In the genomic region with DNA sequence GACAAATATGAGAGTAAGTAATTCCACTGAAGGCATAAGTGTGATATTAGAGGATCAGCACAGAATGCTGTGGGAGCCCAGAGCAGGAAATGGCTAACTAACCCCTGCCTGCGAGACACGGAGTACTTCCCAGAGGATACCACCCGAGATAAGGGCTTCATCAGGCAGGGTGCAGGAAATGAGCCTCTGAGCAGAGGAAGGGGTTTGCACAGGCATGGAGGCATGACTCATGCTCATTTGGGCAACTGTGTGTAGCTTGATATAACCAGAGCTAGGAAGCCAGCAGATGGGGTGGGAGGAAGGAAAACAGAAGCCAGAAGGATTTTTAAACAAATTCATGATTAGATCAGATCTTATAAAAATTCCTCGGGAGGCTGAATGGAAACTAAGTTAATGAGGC, we compare ENCODE assay signal across 1 cellular context.
TF ChIP-seq lines count a peak whose summit lies in the region.

No MANE protein-coding gene starts in this region.

TF ChIP-seq in K562, 482 proteins besides CTCF, POLR2A, EP300 and RAD21 (continued from another document):
- TF ChIP-seq, protein P1, sequence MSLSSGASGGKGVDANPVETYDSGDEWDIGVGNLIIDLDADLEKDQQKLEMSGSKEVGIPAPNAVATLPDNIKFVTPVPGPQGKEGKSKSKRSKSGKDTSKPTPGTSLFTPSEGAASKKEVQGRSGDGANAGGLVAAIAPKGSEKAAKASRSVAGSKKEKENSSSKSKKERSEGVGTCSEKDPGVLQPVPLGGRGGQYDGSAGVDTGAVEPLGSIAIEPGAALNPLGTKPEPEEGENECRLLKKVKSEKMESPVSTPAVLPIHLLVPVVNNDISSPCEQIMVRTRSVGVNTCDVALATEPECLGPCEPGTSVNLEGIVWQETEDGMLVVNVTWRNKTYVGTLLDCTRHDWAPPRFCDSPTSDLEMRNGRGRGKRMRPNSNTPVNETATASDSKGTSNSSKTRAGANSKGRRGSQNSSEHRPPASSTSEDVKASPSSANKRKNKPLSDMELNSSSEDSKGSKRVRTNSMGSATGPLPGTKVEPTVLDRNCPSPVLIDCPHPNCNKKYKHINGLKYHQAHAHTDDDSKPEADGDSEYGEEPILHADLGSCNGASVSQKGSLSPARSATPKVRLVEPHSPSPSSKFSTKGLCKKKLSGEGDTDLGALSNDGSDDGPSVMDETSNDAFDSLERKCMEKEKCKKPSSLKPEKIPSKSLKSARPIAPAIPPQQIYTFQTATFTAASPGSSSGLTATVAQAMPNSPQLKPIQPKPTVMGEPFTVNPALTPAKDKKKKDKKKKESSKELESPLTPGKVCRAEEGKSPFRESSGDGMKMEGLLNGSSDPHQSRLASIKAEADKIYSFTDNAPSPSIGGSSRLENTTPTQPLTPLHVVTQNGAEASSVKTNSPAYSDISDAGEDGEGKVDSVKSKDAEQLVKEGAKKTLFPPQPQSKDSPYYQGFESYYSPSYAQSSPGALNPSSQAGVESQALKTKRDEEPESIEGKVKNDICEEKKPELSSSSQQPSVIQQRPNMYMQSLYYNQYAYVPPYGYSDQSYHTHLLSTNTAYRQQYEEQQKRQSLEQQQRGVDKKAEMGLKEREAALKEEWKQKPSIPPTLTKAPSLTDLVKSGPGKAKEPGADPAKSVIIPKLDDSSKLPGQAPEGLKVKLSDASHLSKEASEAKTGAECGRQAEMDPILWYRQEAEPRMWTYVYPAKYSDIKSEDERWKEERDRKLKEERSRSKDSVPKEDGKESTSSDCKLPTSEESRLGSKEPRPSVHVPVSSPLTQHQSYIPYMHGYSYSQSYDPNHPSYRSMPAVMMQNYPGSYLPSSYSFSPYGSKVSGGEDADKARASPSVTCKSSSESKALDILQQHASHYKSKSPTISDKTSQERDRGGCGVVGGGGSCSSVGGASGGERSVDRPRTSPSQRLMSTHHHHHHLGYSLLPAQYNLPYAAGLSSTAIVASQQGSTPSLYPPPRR (CRISPR knock-in tag; IDR thresholded peaks at IDR 0.05; ENCODE audit: borderline replicate concordance), result no peak
- TF ChIP-seq, protein P2, sequence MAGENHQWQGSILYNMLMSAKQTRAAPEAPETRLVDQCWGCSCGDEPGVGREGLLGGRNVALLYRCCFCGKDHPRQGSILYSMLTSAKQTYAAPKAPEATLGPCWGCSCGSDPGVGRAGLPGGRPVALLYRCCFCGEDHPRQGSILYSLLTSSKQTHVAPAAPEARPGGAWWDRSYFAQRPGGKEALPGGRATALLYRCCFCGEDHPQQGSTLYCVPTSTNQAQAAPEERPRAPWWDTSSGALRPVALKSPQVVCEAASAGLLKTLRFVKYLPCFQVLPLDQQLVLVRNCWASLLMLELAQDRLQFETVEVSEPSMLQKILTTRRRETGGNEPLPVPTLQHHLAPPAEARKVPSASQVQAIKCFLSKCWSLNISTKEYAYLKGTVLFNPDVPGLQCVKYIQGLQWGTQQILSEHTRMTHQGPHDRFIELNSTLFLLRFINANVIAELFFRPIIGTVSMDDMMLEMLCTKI (IDR thresholded peaks at IDR 0.05; ENCODE audit: partially characterized antibody), result no peak
- TF ChIP-seq CSDE1 (IDR thresholded peaks at IDR 0.05) (no peak), NCOR1 (IDR thresholded peaks at IDR 0.05) (no peak), CREBBP (IDR thresholded peaks at IDR 0.05; ENCODE audit: low read depth, low read length) (no peak), KLF13 (tag; IDR thresholded peaks at IDR 0.05; ENCODE audit: borderline replicate concordance, low read depth) (no peak), HLTF (IDR thresholded peaks at IDR 0.05) (no peak), FIP1L1 (IDR thresholded peaks at IDR 0.05; ENCODE audit: low read depth, low read length, poor library complexity, severe bottlenecking) (no peak), ATF7 (IDR thresholded peaks at IDR 0.05) (no peak), ZNF197 (CRISPR knock-in tag; IDR thresholded peaks at IDR 0.05; ENCODE audit: low read depth) (no peak), BRF1 (IDR thresholded peaks at IDR 0.05; ENCODE audit: borderline replicate concordance, extremely low read depth, insufficient read length) (no peak), ZBED1 (IDR thresholded peaks at IDR 0.05) (no peak), SMC3 (conservative IDR thresholded peaks at IDR 0.05; ENCODE audit: insufficient read depth, low read depth, low read length) (no peak), KDM1A (IDR thresholded peaks at IDR 0.05) (no peak), CBFA2T2 (conservative IDR thresholded peaks at IDR 0.05) (peak; percentile 53), ETV1 (tag; conservative IDR thresholded peaks at IDR 0.05; ENCODE audit: low read depth) (peak; percentile 57), TAF1 (IDR thresholded peaks at IDR 0.05; ENCODE audit: control insufficient read depth, extremely low read depth, insufficient read depth, low read length, severe bottlenecking) (no peak), ETV6 (IDR thresholded peaks at IDR 0.05; ENCODE audit: borderline replicate concordance in 1 of 2, low read depth in 2 of 2, low read length in 1 of 2) (peak in 1 of 2 experiments; percentile 56; a peak in 1 of 4 replicates), ETV6 (CRISPR knock-in tag; IDR thresholded peaks at IDR 0.05; ENCODE audit: borderline replicate concordance) (no peak), COPS2 (conservative IDR thresholded peaks at IDR 0.05) (no peak), BHLHE40 (IDR thresholded peaks at IDR 0.05; ENCODE audit: low read length) (no peak), CREM (IDR thresholded peaks at IDR 0.05; ENCODE audit: low read depth) (no peak), ZNF507 (tag; conservative IDR thresholded peaks at IDR 0.05) (no peak), BACH1 (tag; IDR thresholded peaks at IDR 0.05) (no peak), FOS (IDR thresholded peaks at IDR 0.05; ENCODE audit: extremely low read depth, insufficient read length) (peak; percentile 20)
- TF ChIP-seq, protein P3, sequence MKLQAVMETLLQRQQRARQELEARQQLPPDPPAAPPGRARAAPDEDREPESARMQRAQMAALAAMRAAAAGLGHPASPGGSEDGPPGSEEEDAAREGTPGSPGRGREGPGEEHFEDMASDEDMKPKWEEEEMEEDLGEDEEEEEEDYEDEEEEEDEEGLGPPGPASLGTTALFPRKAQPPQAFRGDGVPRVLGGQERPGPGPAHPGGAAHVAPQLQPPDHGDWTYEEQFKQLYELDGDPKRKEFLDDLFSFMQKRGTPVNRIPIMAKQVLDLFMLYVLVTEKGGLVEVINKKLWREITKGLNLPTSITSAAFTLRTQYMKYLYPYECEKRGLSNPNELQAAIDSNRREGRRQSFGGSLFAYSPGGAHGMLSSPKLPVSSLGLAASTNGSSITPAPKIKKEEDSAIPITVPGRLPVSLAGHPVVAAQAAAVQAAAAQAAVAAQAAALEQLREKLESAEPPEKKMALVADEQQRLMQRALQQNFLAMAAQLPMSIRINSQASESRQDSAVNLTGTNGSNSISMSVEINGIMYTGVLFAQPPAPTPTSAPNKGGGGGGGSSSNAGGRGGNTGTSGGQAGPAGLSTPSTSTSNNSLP (IDR thresholded peaks at IDR 0.05; ENCODE audit: borderline replicate concordance, low read depth, low read length), result peak; percentile 36; the same call in 1 of the 2 replicates
- TF ChIP-seq, protein P4, sequence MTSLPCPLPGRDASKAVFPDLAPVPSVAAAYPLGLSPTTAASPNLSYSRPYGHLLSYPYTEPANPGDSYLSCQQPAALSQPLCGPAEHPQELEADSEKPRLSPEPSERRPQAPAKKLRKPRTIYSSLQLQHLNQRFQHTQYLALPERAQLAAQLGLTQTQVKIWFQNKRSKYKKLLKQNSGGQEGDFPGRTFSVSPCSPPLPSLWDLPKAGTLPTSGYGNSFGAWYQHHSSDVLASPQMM (CRISPR knock-in tag; IDR thresholded peaks at IDR 0.05), result no peak
- TF ChIP-seq, protein P5, sequence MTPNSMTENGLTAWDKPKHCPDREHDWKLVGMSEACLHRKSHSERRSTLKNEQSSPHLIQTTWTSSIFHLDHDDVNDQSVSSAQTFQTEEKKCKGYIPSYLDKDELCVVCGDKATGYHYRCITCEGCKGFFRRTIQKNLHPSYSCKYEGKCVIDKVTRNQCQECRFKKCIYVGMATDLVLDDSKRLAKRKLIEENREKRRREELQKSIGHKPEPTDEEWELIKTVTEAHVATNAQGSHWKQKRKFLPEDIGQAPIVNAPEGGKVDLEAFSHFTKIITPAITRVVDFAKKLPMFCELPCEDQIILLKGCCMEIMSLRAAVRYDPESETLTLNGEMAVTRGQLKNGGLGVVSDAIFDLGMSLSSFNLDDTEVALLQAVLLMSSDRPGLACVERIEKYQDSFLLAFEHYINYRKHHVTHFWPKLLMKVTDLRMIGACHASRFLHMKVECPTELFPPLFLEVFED (CRISPR knock-in tag; conservative IDR thresholded peaks at IDR 0.05), result no peak
- TF ChIP-seq, protein P6, sequence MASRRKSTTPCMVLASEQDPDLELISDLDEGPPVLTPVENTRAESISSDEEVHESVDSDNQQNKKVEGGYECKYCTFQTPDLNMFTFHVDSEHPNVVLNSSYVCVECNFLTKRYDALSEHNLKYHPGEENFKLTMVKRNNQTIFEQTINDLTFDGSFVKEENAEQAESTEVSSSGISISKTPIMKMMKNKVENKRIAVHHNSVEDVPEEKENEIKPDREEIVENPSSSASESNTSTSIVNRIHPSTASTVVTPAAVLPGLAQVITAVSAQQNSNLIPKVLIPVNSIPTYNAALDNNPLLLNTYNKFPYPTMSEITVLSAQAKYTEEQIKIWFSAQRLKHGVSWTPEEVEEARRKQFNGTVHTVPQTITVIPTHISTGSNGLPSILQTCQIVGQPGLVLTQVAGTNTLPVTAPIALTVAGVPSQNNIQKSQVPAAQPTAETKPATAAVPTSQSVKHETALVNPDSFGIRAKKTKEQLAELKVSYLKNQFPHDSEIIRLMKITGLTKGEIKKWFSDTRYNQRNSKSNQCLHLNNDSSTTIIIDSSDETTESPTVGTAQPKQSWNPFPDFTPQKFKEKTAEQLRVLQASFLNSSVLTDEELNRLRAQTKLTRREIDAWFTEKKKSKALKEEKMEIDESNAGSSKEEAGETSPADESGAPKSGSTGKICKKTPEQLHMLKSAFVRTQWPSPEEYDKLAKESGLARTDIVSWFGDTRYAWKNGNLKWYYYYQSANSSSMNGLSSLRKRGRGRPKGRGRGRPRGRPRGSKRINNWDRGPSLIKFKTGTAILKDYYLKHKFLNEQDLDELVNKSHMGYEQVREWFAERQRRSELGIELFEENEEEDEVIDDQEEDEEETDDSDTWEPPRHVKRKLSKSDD (conservative IDR thresholded peaks at IDR 0.05; ENCODE audit: low read length), result no peak
- TF ChIP-seq, protein P7, sequence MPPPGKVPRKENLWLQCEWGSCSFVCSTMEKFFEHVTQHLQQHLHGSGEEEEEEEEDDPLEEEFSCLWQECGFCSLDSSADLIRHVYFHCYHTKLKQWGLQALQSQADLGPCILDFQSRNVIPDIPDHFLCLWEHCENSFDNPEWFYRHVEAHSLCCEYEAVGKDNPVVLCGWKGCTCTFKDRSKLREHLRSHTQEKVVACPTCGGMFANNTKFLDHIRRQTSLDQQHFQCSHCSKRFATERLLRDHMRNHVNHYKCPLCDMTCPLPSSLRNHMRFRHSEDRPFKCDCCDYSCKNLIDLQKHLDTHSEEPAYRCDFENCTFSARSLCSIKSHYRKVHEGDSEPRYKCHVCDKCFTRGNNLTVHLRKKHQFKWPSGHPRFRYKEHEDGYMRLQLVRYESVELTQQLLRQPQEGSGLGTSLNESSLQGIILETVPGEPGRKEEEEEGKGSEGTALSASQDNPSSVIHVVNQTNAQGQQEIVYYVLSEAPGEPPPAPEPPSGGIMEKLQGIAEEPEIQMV (tag; conservative IDR thresholded peaks at IDR 0.05; ENCODE audit: low read depth), result no peak
- TF ChIP-seq, protein P8, sequence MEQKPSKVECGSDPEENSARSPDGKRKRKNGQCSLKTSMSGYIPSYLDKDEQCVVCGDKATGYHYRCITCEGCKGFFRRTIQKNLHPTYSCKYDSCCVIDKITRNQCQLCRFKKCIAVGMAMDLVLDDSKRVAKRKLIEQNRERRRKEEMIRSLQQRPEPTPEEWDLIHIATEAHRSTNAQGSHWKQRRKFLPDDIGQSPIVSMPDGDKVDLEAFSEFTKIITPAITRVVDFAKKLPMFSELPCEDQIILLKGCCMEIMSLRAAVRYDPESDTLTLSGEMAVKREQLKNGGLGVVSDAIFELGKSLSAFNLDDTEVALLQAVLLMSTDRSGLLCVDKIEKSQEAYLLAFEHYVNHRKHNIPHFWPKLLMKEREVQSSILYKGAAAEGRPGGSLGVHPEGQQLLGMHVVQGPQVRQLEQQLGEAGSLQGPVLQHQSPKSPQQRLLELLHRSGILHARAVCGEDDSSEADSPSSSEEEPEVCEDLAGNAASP (IDR thresholded peaks at IDR 0.05), result no peak
- TF ChIP-seq, protein P9, sequence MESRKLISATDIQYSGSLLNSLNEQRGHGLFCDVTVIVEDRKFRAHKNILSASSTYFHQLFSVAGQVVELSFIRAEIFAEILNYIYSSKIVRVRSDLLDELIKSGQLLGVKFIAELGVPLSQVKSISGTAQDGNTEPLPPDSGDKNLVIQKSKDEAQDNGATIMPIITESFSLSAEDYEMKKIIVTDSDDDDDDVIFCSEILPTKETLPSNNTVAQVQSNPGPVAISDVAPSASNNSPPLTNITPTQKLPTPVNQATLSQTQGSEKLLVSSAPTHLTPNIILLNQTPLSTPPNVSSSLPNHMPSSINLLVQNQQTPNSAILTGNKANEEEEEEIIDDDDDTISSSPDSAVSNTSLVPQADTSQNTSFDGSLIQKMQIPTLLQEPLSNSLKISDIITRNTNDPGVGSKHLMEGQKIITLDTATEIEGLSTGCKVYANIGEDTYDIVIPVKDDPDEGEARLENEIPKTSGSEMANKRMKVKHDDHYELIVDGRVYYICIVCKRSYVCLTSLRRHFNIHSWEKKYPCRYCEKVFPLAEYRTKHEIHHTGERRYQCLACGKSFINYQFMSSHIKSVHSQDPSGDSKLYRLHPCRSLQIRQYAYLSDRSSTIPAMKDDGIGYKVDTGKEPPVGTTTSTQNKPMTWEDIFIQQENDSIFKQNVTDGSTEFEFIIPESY (CRISPR knock-in tag; IDR thresholded peaks at IDR 0.05), result no peak
- TF ChIP-seq, protein P10, sequence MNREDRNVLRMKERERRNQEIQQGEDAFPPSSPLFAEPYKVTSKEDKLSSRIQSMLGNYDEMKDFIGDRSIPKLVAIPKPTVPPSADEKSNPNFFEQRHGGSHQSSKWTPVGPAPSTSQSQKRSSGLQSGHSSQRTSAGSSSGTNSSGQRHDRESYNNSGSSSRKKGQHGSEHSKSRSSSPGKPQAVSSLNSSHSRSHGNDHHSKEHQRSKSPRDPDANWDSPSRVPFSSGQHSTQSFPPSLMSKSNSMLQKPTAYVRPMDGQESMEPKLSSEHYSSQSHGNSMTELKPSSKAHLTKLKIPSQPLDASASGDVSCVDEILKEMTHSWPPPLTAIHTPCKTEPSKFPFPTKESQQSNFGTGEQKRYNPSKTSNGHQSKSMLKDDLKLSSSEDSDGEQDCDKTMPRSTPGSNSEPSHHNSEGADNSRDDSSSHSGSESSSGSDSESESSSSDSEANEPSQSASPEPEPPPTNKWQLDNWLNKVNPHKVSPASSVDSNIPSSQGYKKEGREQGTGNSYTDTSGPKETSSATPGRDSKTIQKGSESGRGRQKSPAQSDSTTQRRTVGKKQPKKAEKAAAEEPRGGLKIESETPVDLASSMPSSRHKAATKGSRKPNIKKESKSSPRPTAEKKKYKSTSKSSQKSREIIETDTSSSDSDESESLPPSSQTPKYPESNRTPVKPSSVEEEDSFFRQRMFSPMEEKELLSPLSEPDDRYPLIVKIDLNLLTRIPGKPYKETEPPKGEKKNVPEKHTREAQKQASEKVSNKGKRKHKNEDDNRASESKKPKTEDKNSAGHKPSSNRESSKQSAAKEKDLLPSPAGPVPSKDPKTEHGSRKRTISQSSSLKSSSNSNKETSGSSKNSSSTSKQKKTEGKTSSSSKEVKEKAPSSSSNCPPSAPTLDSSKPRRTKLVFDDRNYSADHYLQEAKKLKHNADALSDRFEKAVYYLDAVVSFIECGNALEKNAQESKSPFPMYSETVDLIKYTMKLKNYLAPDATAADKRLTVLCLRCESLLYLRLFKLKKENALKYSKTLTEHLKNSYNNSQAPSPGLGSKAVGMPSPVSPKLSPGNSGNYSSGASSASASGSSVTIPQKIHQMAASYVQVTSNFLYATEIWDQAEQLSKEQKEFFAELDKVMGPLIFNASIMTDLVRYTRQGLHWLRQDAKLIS (CRISPR knock-in tag; IDR thresholded peaks at IDR 0.05), result no peak
